8 cellular contexts compared by ENCODE assay signal in genomic region chr15:51192560-51193280, GRCh38.
DNase-seq lines count a peak whose midpoint lies in the region; ATAC-seq and TF ChIP-seq lines count a peak whose summit lies in the region.

No MANE protein-coding gene starts in this region.

- no peaks in the 10 kb centered on the region for H3K36me3 ChIP-seq in adipocyte (ENCODE audit: control insufficient read depth, insufficient read depth, low read length, severe bottlenecking)

- DNase-seq in AML-193 (lab: John Stamatoyannopoulos, UW) (peak; percentile 47 to 48), GM20000 (ENCODE audit: low spot score) (peak; percentile 69), NCI-H1092 treated with DMSO at 0.1 percent for 48 hours (lab: John Stamatoyannopoulos, UW) (peak; percentile 67), SW480 (ENCODE audit: low spot score) (peak; percentile 47), adipocyte (ENCODE audit: low read depth) (peak; percentile 94), left cardiac atrium (peak; percentile 88), renal cortical epithelial cell (ENCODE audit: low read depth) (peak; percentile 78)

- H3K4me3 ChIP-seq in adipocyte (ENCODE audit: low read length): no peak overlapping the region

- peaks cover 27% of the 10 kb centered on the region for H3K4me1 ChIP-seq in adipocyte (ENCODE audit: control insufficient read depth, insufficient read depth, low read length)

- H3K27me3 ChIP-seq in adipocyte (replicated peaks; ENCODE audit: control insufficient read depth, insufficient read depth, low read length): no peaks in the 10 kb centered on the region

- H3K9me3 ChIP-seq in adipocyte (ENCODE audit: control insufficient read depth, low read length): no peaks in the 10 kb centered on the region

- peak; percentile 95 for TF ChIP-seq CTCF in GM20000 (IDR thresholded peaks at IDR 0.05; ENCODE audit: extremely low read depth, missing control alignments)

- intact Hi-C loops in left cardiac atrium (cut with DNase I): loop anchor here in 1 of 2 donors (1.0 kb wide), 1 partner anchor 29 kb away; no protein-coding TSS in a partner anchor

- ATAC-seq in left cardiac atrium: peak; percentile 89 to 93
- no peak for ATAC-seq in GM21360 (IDR thresholded peaks at IDR 0.05; ENCODE audit: unreplicated experiment)

- H3K9ac ChIP-seq in adipocyte (ENCODE audit: low read length): peak overlapping the region; percentile 77
